8 cellular contexts compared by ENCODE assay signal in genomic region chr1:21439721-21440629, GRCh38. TPM values are rescaled to one million over a fixed set of nuclear protein-coding genes. Genes with fewer than 3 reads are reported as not detected.
A peak's percentile ranks its signal among the peaks of the same experiment; 100 is the strongest.
DNase-seq lines count a peak whose midpoint lies in the region; ATAC-seq and TF ChIP-seq lines count a peak whose summit lies in the region.

Gene NBPF3 (plus strand): TSS chr1:21440137. CDS start chr1:21445087, 4,950 bp downstream.

- DNase-seq in Daoy (ENCODE audit: low read depth) (peak; percentile 94), HCEC 1CT (peak; percentile 85), NCI-H1048 (lab: John Stamatoyannopoulos, UW) (peak; percentile 84), T-cell (peak; percentile 57 to 91 (median 81)), amniotic epithelial cell (ENCODE audit: low read depth) (peak; percentile 69), left cardiac atrium (peak; percentile 92), progenitor cell of endocrine pancreas (ENCODE audit: low spot score, unreplicated experiment) (peak; percentile 87), type B pancreatic cell (ENCODE audit: extremely low spot score, unreplicated experiment) (peak; percentile 92)

- H3K4me3 Mint-ChIP-seq in T-cell = peak within 1 kb of the TSS; percentile 90 to 95 (median 93)
- peak within 1 kb of the TSS; percentile 94 for H3K4me3 Mint-ChIP-seq in progenitor cell of endocrine pancreas (ENCODE audit: low read depth)
- peak within 1 kb of the TSS; percentile 97 for H3K4me3 Mint-ChIP-seq in type B pancreatic cell

- peaks cover 12 to 22% (median 20%) of the 10 kb centered on the region in 3 donors for H3K4me1 Mint-ChIP-seq in T-cell
- peaks cover 8% of the 10 kb centered on the region for H3K4me1 Mint-ChIP-seq in progenitor cell of endocrine pancreas (ENCODE audit: low read depth)
- peaks cover 11% of the 10 kb centered on the region for H3K4me1 Mint-ChIP-seq in type B pancreatic cell (ENCODE audit: unreplicated experiment)

- TF ChIP-seq CTCF in progenitor cell of endocrine pancreas (IDR thresholded peaks at IDR 0.05; ENCODE audit: unreplicated experiment) (no peak), type B pancreatic cell (conservative IDR thresholded peaks at IDR 0.05) (no peak)

- POLR2A ChIA-PET in T-cell (lab: Charles Lee) = no interaction called here

- H3K27me3 Mint-ChIP-seq in T-cell = peaks cover 3 to 15% of the 10 kb centered on the region in 2 donors
- peaks cover 3% of the 10 kb centered on the region for H3K27me3 Mint-ChIP-seq in progenitor cell of endocrine pancreas
- H3K27me3 Mint-ChIP-seq in type B pancreatic cell = peaks cover 5% of the 10 kb centered on the region

- ATAC-seq in T-cell (replicated peaks in 1 of 4) (peak; percentile 96 to 98 (median 96)), left cardiac atrium (peak; percentile 98)

- H3K27ac Mint-ChIP-seq in T-cell (peak within 1 kb of the TSS; percentile 76 to 95), progenitor cell of endocrine pancreas (peak within 1 kb of the TSS; percentile 99), type B pancreatic cell (peak within 1 kb of the TSS; percentile 91)

- H3K9me3 Mint-ChIP-seq in T-cell (no peaks in the 10 kb centered on the region), progenitor cell of endocrine pancreas (ENCODE audit: low read depth) (no peaks in the 10 kb centered on the region), type B pancreatic cell (no peaks in the 10 kb centered on the region)

- CTCF ChIA-PET in T-cell (lab: Charles Lee) = no interaction called here

- H3K36me3 Mint-ChIP-seq in T-cell (peaks cover 5% of the 10 kb centered on the region), progenitor cell of endocrine pancreas (ENCODE audit: insufficient read depth) (peaks cover under 1% of the 10 kb centered on the region), type B pancreatic cell (no peaks in the 10 kb centered on the region)

- intact Hi-C loops in left cardiac atrium (cut with DNase I) = no loop called here

RNA-seq across cellular contexts. Expression of gene NBPF3, which starts in this region (rescaled TPM):
- 9.3 and 11.6 TPM in 2 replicates for total RNA-seq in Daoy (2014; rRNA removed; shearing (Covaris generic))
- 10 to 100 TPM in 4 of 5 donors, 1 to 10 TPM in 1; 8.3 to 17.9 (median 16.3) TPM for total RNA-seq in T-cell
- total RNA-seq in left cardiac atrium = 1 to 10 TPM; 6.5 to 6.8 TPM
- total RNA-seq in progenitor cell of endocrine pancreas = 19.4 and 20.1 TPM in 2 replicates
- 13.6 and 13.7 TPM in 2 replicates for total RNA-seq in type B pancreatic cell (ENCODE audit: low replicate concordance)

Comparison
In these comparisons a context has a peak if more than half of its experiments do, and no peak if none do; other contexts are left out.
1. Peak in every context shown above with its lines: DNase-seq and ATAC-seq.